16 cellular contexts compared by ENCODE assay signal in genomic region chr18:50231621-50232020, GRCh38. TPM values are rescaled to one million over a fixed set of nuclear protein-coding genes. Genes with fewer than 3 reads are reported as not detected.
DNase-seq lines count a peak whose midpoint lies in the region; ATAC-seq and TF ChIP-seq lines count a peak whose summit lies in the region.
"Had no signal": no experiment of that assay in that cellular context is flagged by ENCODE, and none has a peak within 500 bp of the region (broad histone marks: within the 10 kb centered on the region; RNA-seq: fewer than 3 reads in every experiment).

No MANE protein-coding gene starts in this region.

- no peak overlapping the region for H3K4me3 ChIP-seq in epithelial cell of proximal tubule (ENCODE audit: low read depth, low read length)
- H3K4me3 ChIP-seq: HAP-1, lung had no signal

- peaks cover 5% of the 10 kb centered on the region for H3K27me3 Mint-ChIP-seq in activated naive CD4-positive, alpha-beta T cell treated with anti-CD3 and anti-CD28 coated beads for 36 hours (ENCODE audit: low read depth)
- H3K27me3 Mint-ChIP-seq: progenitor cell of endocrine pancreas had no signal

- no peak overlapping the region for H3K27ac Mint-ChIP-seq in activated naive CD4-positive, alpha-beta T cell treated with anti-CD3 and anti-CD28 coated beads for 36 hours
- H3K27ac Mint-ChIP-seq: progenitor cell of endocrine pancreas had no signal

- intact Hi-C loops in activated naive CD4-positive, alpha-beta T cell treated with anti-CD3 and anti-CD28 coated beads for 36 hours (cut with micrococcal nuclease) = no loop called here

- no peak overlapping the region for H3K4me3 Mint-ChIP-seq in activated naive CD4-positive, alpha-beta T cell treated with anti-CD3 and anti-CD28 coated beads for 36 hours
- H3K4me3 Mint-ChIP-seq: naive B cell had no signal

- no peaks in the 10 kb centered on the region for H3K36me3 Mint-ChIP-seq in activated naive CD4-positive, alpha-beta T cell treated with anti-CD3 and anti-CD28 coated beads for 36 hours (ENCODE audit: low read depth)
- H3K36me3 Mint-ChIP-seq: naive B cell had no signal

- peak; percentile 53 for DNase-seq in activated naive CD4-positive, alpha-beta T cell treated with anti-CD3 and anti-CD28 coated beads for 36 hours
- no peak for DNase-seq in activated naive CD4-positive, alpha-beta T cell treated with anti-CD3 and anti-CD28 coated beads, Interleukin-2, amount 50 U/mL, for 16 hours
- peak; percentile 55 for DNase-seq in HT1080 (ENCODE audit: low read depth)
- DNase-seq in epithelial cell of proximal tubule (ENCODE audit: low read depth) = peak; percentile 44
- DNase-seq in renal cortical epithelial cell (ENCODE audit: low read depth) = peak; percentile 62
- no peak for DNase-seq in activated CD8-positive, alpha-beta memory T cell treated with anti-CD3 and anti-CD28 coated beads, Interleukin-2, amount 50 U/mL, for 48 hours
- no peak for DNase-seq in NCI-H82 treated with DMSO at 0.1 percent for 48 hours (lab: John Stamatoyannopoulos, UW; ENCODE audit: unreplicated experiment)
- DNase-seq: central memory CD4-positive, alpha-beta T cell; effector CD4-positive, alpha-beta T cell; naive B cell; NCI-H146 had no signal

- H3K4me1 Mint-ChIP-seq in activated naive CD4-positive, alpha-beta T cell treated with anti-CD3 and anti-CD28 coated beads for 36 hours (ENCODE audit: low read depth) = peaks cover 5% of the 10 kb centered on the region

- CTCF ChIA-PET in activated naive CD4-positive, alpha-beta T cell treated with anti-CD3 and anti-CD28 coated beads for 36 hours (lab: Charles Lee) = interaction anchor here (1.2 kb wide), 1 partner anchor 13 kb away, joined by 3 read pairs; no protein-coding TSS in a partner anchor

- no peak for TF ChIP-seq CTCF in epithelial cell of proximal tubule (conservative IDR thresholded peaks at IDR 0.05; ENCODE audit: low read depth, low read length)

- no peaks in the 10 kb centered on the region for H3K9me3 Mint-ChIP-seq in activated naive CD4-positive, alpha-beta T cell treated with anti-CD3 and anti-CD28 coated beads for 36 hours
- H3K9me3 Mint-ChIP-seq: naive B cell had no signal

- ATAC-seq in GM21528 (IDR thresholded peaks at IDR 0.05; ENCODE audit: low FRiP score, unreplicated experiment) = no peak

RNA-seq across cellular contexts. Expression of gene CFAP53, which starts 34.7 kb away (rescaled TPM):
- under 1 TPM; 0.40 to 0.43 TPM for total RNA-seq in activated naive CD4-positive, alpha-beta T cell treated with anti-CD3 and anti-CD28 coated beads for 36 hours
- total RNA-seq in HT1080 (2014; rRNA removed; shearing (Covaris generic)) = 0.31 and 0.33 TPM in 2 replicates
- polyA plus RNA-seq in HT1080 (2015; cell fraction: cytosol; rRNA removed) = 0.21 and 0.22 TPM in 2 replicates
- polyA plus RNA-seq in HT1080 (2015; cell fraction: nucleus; rRNA removed) = 0.68 and 0.99 TPM in 2 replicates
- 0.22 and 0.69 TPM in 2 replicates for total RNA-seq in epithelial cell of proximal tubule
- 0.35 and 2.2 TPM in 2 replicates for total RNA-seq in renal cortical epithelial cell
- total RNA-seq: HT-29 had no signal

RNA-seq across cellular contexts. Expression of gene MYO5B, which starts 36.7 kb away (rescaled TPM):
- under 1 TPM; 0.02 to 0.12 TPM for total RNA-seq in activated naive CD4-positive, alpha-beta T cell treated with anti-CD3 and anti-CD28 coated beads for 36 hours
- 12.8 and 16.2 TPM in 2 replicates for total RNA-seq in HT1080 (2014; rRNA removed; shearing (Covaris generic))
- polyA plus RNA-seq in HT1080 (2015; cell fraction: cytosol; rRNA removed) = 9.3 and 9.6 TPM in 2 replicates
- 5.9 and 9.5 TPM in 2 replicates for polyA plus RNA-seq in HT1080 (2015; cell fraction: nucleus; rRNA removed)
- total RNA-seq in epithelial cell of proximal tubule = 34.1 and 48.4 TPM in 2 replicates
- 50.0 and 79.2 TPM in 2 replicates for total RNA-seq in renal cortical epithelial cell

RNA-seq across cellular contexts. Expression of gene MBD1, which starts 49.7 kb away (rescaled TPM):
- 10 to 100 TPM; 66.4 to 69.0 TPM for total RNA-seq in activated naive CD4-positive, alpha-beta T cell treated with anti-CD3 and anti-CD28 coated beads for 36 hours
- total RNA-seq in HT1080 (2014; rRNA removed; shearing (Covaris generic)) = 109 and 124 TPM in 2 replicates
- 74.6 and 80.1 TPM in 2 replicates for polyA plus RNA-seq in HT1080 (2015; cell fraction: cytosol; rRNA removed)
- 188 and 230 TPM in 2 replicates for polyA plus RNA-seq in HT1080 (2015; cell fraction: nucleus; rRNA removed)
- total RNA-seq in epithelial cell of proximal tubule = 56.5 and 70.2 TPM in 2 replicates
- total RNA-seq in renal cortical epithelial cell = 32.6 and 62.7 TPM in 2 replicates

RNA-seq across cellular contexts. Expression of gene CXXC1, which starts 55.9 kb away (rescaled TPM):
- 10 to 100 TPM; 71.5 to 75.3 TPM for total RNA-seq in activated naive CD4-positive, alpha-beta T cell treated with anti-CD3 and anti-CD28 coated beads for 36 hours
- total RNA-seq in HT1080 (2014; rRNA removed; shearing (Covaris generic)) = 101 and 118 TPM in 2 replicates
- 81.2 and 82.8 TPM in 2 replicates for polyA plus RNA-seq in HT1080 (2015; cell fraction: cytosol; rRNA removed)
- polyA plus RNA-seq in HT1080 (2015; cell fraction: nucleus; rRNA removed) = 314 and 330 TPM in 2 replicates
- 35.8 and 50.9 TPM in 2 replicates for total RNA-seq in epithelial cell of proximal tubule
- total RNA-seq in renal cortical epithelial cell = 24.5 and 61.1 TPM in 2 replicates

Comparison
In these comparisons a context has a peak if more than half of its experiments do, and no peak if none do; other contexts are left out.
1. DNase-seq: peak in activated naive CD4-positive, alpha-beta T cell treated with anti-CD3 and anti-CD28 coated beads for 36 hours (single experiment), HT1080 (single experiment), epithelial cell of proximal tubule (single experiment) and renal cortical epithelial cell (single experiment); none in activated naive CD4-positive, alpha-beta T cell treated with anti-CD3 and anti-CD28 coated beads, Interleukin-2, amount 50 U/mL, for 16 hours (single experiment), activated CD8-positive, alpha-beta memory T cell treated with anti-CD3 and anti-CD28 coated beads, Interleukin-2, amount 50 U/mL, for 48 hours (single experiment) and NCI-H82 treated with DMSO at 0.1 percent for 48 hours (single experiment).
2. RNA of gene MYO5B, which starts 36.7 kb away (total RNA-seq): 50.0 to 79.2 TPM in renal cortical epithelial cell, 34.1 to 48.4 TPM in epithelial cell of proximal tubule and 12.8 to 16.2 TPM in HT1080; 0.02 to 0.12 TPM in activated naive CD4-positive, alpha-beta T cell treated with anti-CD3 and anti-CD28 coated beads for 36 hours; every median in the first group is over 10 times any median in the second.